In the genomic region with DNA sequence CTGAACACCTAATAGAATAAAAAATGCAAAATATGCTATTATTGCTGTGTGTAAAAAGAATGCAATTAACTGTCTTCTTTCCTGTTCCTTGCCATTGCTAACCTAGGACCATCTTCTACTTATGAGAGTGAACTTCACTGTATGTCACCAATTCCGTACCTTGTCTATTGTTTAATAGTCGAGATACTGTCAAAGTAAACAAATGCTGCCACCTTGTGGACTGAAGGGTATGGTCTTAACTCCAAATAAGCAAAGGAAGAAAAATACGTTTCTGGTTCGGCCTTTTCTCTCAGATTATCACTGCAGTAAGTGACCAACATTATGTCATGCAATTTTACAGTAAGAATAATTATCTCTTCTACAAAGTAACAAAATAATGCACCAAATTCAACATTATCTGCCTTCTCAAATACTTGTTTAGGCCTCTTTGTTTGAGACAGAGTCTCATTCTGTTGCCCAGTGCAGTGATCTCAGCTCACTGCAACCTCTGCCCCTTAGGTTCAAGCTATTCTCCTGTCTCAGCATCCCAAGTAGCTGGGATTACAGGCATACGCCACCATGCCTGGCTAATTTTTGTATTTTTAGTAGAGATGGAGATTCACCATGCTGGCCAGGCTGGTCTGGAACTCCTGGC, we compare ENCODE assay signal across 9 cellular contexts.
A peak's percentile ranks its signal among the peaks of the same experiment; 100 is the strongest.
DNase-seq lines count a peak whose midpoint lies in the region; TF ChIP-seq lines count a peak whose summit lies in the region.
"Had no signal": no experiment of that assay in that cellular context is flagged by ENCODE, and none has a peak within 500 bp of the region (broad histone marks: within the 10 kb centered on the region; RNA-seq: fewer than 3 reads in every experiment).

No MANE protein-coding gene starts in this region.

- H3K27me3 ChIP-seq in smooth muscle cell (ENCODE audit: low read depth), result no peaks in the 10 kb centered on the region

- in situ Hi-C loops in astrocyte of the cerebellum (cut with HindIII; ENCODE audit: low sequenced_read_pairs), result no loop called here

- H3K36me3 ChIP-seq in smooth muscle cell (ENCODE audit: low read depth), result peaks cover 28% of the 10 kb centered on the region

- no peaks in the 10 kb centered on the region for H3K4me1 Mint-ChIP-seq in activated T-helper 1 cell treated with anti-CD3 and anti-CD28 coated beads, Interleukin-12 subunit alpha, Interleukin-12 subunit beta, Interleukin-2, Interleukin-4 antibody, amounts not matched to agents 30 ng/mL and 10 ng/mL and 1 ng/mL, durations not matched to agents 14 hours and 24 hours and 36 hours (ENCODE audit: low read depth)

- no peaks in the 10 kb centered on the region for H3K4me1 ChIP-seq in smooth muscle cell (ENCODE audit: low read depth)

- H3F3A ChIP-seq in smooth muscle cell (ENCODE audit: low read depth), result no peaks in the 10 kb centered on the region

- H3K4me3 ChIP-seq in astrocyte of the cerebellum (ENCODE audit: low read depth, low read length) (no peak overlapping the region), smooth muscle cell (no peak overlapping the region)

- no peak overlapping the region for H3K9ac ChIP-seq in smooth muscle cell (ENCODE audit: low read depth)

- peaks cover 34% of the 10 kb centered on the region for H3K36me3 Mint-ChIP-seq in activated T-helper 1 cell treated with anti-CD3 and anti-CD28 coated beads, Interleukin-12 subunit alpha, Interleukin-12 subunit beta, Interleukin-2, Interleukin-4 antibody, amounts not matched to agents 30 ng/mL and 10 ng/mL and 1 ng/mL, durations not matched to agents 14 hours and 24 hours and 36 hours (ENCODE audit: low read depth)

- H3K9me3 Mint-ChIP-seq in activated T-helper 1 cell treated with anti-CD3 and anti-CD28 coated beads, Interleukin-12 subunit alpha, Interleukin-12 subunit beta, Interleukin-2, Interleukin-4 antibody, amounts not matched to agents 30 ng/mL and 10 ng/mL and 1 ng/mL, durations not matched to agents 14 hours and 24 hours and 36 hours, result peaks cover 25% of the 10 kb centered on the region

- TF ChIP-seq CTCF in GM12873 (IDR thresholded peaks at IDR 0.05; ENCODE audit: insufficient read depth, low read depth, low read length, missing control alignments), result peak; percentile 65
- peak; percentile 60 for TF ChIP-seq CTCF in astrocyte of the cerebellum (IDR thresholded peaks at IDR 0.05; ENCODE audit: low read depth, low read length, missing control alignments)
- peak; percentile 72 for TF ChIP-seq CTCF in smooth muscle cell (IDR thresholded peaks at IDR 0.05; ENCODE audit: borderline replicate concordance, insufficient read depth, poor library complexity, severe bottlenecking)

- no peak overlapping the region for H3K27ac ChIP-seq in smooth muscle cell (ENCODE audit: low read depth)

- intact Hi-C loops in activated T-helper 1 cell treated with anti-CD3 and anti-CD28 coated beads, Interleukin-12 subunit alpha, Interleukin-12 subunit beta, Interleukin-2, Interleukin-4 antibody, amounts not matched to agents 30 ng/mL and 10 ng/mL and 1 ng/mL, durations not matched to agents 14 hours and 24 hours and 36 hours (cut with micrococcal nuclease), result loop anchor here (1.0 to 10.0 kb wide), 3 partner anchors 189 to 921 kb away; no protein-coding TSS in a partner anchor

- H3K79me2 ChIP-seq in smooth muscle cell (ENCODE audit: low read depth), result peaks cover 28% of the 10 kb centered on the region

- H3K27ac Mint-ChIP-seq in activated T-helper 1 cell treated with anti-CD3 and anti-CD28 coated beads, Interleukin-12 subunit alpha, Interleukin-12 subunit beta, Interleukin-2, Interleukin-4 antibody, amounts not matched to agents 30 ng/mL and 10 ng/mL and 1 ng/mL, durations not matched to agents 14 hours and 24 hours and 36 hours, result no peak overlapping the region
- H3K27ac Mint-ChIP-seq: naive thymus-derived CD8-positive, alpha-beta T cell had no signal

- H3K4me3 Mint-ChIP-seq in activated T-helper 1 cell treated with anti-CD3 and anti-CD28 coated beads, Interleukin-12 subunit alpha, Interleukin-12 subunit beta, Interleukin-2, Interleukin-4 antibody, amounts not matched to agents 30 ng/mL and 10 ng/mL and 1 ng/mL, durations not matched to agents 14 hours and 24 hours and 36 hours, result no peak overlapping the region
- H3K4me3 Mint-ChIP-seq: naive thymus-derived CD8-positive, alpha-beta T cell had no signal

- H4K20me1 ChIP-seq in smooth muscle cell (ENCODE audit: low read depth), result peaks cover 61% of the 10 kb centered on the region

- WGBS in smooth muscle cell (ENCODE audit: low lambda C conversion rate), result 41% methylated on average over 5 of the region's 5 CpGs

- peaks cover 15% of the 10 kb centered on the region for H3K9me3 ChIP-seq in smooth muscle cell (replicated peaks; ENCODE audit: low read depth)

- DNase-seq in AG08396 (ENCODE audit: low spot score), result peak; percentile 37
- DNase-seq in HS-27A (ENCODE audit: low read depth), result peak; percentile 30
- peak; percentile 14 for DNase-seq in NCI-H774 (lab: John Stamatoyannopoulos, UW)
- DNase-seq in astrocyte of the cerebellum (ENCODE audit: low read depth), result peak; percentile 68
- DNase-seq in hepatic stellate cell (ENCODE audit: low spot score), result peak; percentile 19
- DNase-seq in smooth muscle cell (lab: John Stamatoyannopoulos, UW; ENCODE audit: unreplicated experiment), result no peak
- no peak for DNase-seq in activated T-helper 1 cell treated with anti-CD3 and anti-CD28 coated beads, Interleukin-12 subunit alpha, Interleukin-12 subunit beta, Interleukin-2, Interleukin-4 antibody, amounts not matched to agents 30 ng/mL and 10 ng/mL and 1 ng/mL, durations not matched to agents 14 hours and 24 hours and 36 hours (ENCODE audit: low spot score)

- H3K4me2 ChIP-seq in smooth muscle cell, result no peak overlapping the region

- no peaks in the 10 kb centered on the region for H3K27me3 Mint-ChIP-seq in activated T-helper 1 cell treated with anti-CD3 and anti-CD28 coated beads, Interleukin-12 subunit alpha, Interleukin-12 subunit beta, Interleukin-2, Interleukin-4 antibody, amounts not matched to agents 30 ng/mL and 10 ng/mL and 1 ng/mL, durations not matched to agents 14 hours and 24 hours and 36 hours (ENCODE audit: insufficient read depth)
- H3K27me3 Mint-ChIP-seq: naive thymus-derived CD8-positive, alpha-beta T cell had no signal

- no peak overlapping the region for H2AFZ ChIP-seq in smooth muscle cell (ENCODE audit: low read depth)

Comparison
In these comparisons a context has a peak if more than half of its experiments do, and no peak if none do; other contexts are left out.
1. DNase-seq: peak in AG08396 (single experiment), HS-27A (single experiment), NCI-H774 (single experiment), astrocyte of the cerebellum (single experiment) and hepatic stellate cell (single experiment); none in smooth muscle cell (single experiment) and activated T-helper 1 cell treated with anti-CD3 and anti-CD28 coated beads, Interleukin-12 subunit alpha, Interleukin-12 subunit beta, Interleukin-2, Interleukin-4 antibody, amounts not matched to agents 30 ng/mL and 10 ng/mL and 1 ng/mL, durations not matched to agents 14 hours and 24 hours and 36 hours (single experiment).
2. Peak in every context shown above with its lines, with median percentiles within 50 percentile points of each other: CTCF ChIP-seq.